ENCODE assay signal across 2 cellular contexts in genomic region chr5:138449501-138450239, GRCh38.
TF ChIP-seq lines count a peak whose summit lies in the region.

No MANE protein-coding gene starts in this region.

TF ChIP-seq in Ishikawa, 13 proteins besides CTCF, POLR2A, EP300 and RAD21 (continued from another document):
- TF ChIP-seq ZBTB7A (IDR thresholded peaks at IDR 0.05; ENCODE audit: low read depth) (0 out of 2 replicates have a peak, but pooled peaks have one; percentile 20), TEAD4 (IDR thresholded peaks at IDR 0.05) (peak; percentile 14; the same call in 1 of the 2 replicates)

TF ChIP-seq in neural cell, 6 proteins besides CTCF, POLR2A, EP300 and RAD21 (continued from another document):
- TF ChIP-seq, protein P1, sequence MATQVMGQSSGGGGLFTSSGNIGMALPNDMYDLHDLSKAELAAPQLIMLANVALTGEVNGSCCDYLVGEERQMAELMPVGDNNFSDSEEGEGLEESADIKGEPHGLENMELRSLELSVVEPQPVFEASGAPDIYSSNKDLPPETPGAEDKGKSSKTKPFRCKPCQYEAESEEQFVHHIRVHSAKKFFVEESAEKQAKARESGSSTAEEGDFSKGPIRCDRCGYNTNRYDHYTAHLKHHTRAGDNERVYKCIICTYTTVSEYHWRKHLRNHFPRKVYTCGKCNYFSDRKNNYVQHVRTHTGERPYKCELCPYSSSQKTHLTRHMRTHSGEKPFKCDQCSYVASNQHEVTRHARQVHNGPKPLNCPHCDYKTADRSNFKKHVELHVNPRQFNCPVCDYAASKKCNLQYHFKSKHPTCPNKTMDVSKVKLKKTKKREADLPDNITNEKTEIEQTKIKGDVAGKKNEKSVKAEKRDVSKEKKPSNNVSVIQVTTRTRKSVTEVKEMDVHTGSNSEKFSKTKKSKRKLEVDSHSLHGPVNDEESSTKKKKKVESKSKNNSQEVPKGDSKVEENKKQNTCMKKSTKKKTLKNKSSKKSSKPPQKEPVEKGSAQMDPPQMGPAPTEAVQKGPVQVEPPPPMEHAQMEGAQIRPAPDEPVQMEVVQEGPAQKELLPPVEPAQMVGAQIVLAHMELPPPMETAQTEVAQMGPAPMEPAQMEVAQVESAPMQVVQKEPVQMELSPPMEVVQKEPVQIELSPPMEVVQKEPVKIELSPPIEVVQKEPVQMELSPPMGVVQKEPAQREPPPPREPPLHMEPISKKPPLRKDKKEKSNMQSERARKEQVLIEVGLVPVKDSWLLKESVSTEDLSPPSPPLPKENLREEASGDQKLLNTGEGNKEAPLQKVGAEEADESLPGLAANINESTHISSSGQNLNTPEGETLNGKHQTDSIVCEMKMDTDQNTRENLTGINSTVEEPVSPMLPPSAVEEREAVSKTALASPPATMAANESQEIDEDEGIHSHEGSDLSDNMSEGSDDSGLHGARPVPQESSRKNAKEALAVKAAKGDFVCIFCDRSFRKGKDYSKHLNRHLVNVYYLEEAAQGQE (IDR thresholded peaks at IDR 0.05; ENCODE audit: borderline replicate concordance) = no peak
- TF ChIP-seq POLR2AphosphoS5 (IDR thresholded peaks at IDR 0.05) = peak; percentile 49
